8 cellular contexts compared by ENCODE assay signal in the genomic region with DNA sequence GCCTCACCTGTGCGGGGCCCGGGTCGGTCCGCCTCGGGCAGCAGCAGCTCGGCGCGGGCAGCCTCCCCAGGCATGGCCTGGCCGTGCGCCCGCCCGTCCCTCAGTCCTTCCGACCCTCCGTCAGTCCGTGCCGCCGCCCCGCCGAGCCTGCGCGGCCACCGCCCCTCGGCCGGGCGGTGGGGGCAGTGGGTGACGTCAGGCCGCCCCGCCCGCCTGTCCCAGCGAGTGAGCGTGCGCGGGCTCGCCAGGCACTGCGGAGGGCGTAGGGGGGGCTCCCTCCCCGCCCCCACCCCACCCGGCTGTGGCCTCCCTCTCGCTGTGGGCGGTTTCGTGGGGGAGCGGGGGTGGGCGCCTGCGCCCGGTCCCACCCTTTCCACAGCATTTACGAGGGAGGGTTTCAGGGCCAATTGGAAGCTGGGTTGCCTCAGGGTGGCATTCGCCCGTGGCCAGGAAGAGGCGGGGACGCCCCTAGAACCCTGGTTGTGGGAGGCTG. TPM values are rescaled to one million over a fixed set of nuclear protein-coding genes. Genes with fewer than 3 reads are reported as not detected.
DNase-seq lines count a peak whose midpoint lies in the region; TF ChIP-seq lines count a peak whose summit lies in the region.

A gene with protein sequence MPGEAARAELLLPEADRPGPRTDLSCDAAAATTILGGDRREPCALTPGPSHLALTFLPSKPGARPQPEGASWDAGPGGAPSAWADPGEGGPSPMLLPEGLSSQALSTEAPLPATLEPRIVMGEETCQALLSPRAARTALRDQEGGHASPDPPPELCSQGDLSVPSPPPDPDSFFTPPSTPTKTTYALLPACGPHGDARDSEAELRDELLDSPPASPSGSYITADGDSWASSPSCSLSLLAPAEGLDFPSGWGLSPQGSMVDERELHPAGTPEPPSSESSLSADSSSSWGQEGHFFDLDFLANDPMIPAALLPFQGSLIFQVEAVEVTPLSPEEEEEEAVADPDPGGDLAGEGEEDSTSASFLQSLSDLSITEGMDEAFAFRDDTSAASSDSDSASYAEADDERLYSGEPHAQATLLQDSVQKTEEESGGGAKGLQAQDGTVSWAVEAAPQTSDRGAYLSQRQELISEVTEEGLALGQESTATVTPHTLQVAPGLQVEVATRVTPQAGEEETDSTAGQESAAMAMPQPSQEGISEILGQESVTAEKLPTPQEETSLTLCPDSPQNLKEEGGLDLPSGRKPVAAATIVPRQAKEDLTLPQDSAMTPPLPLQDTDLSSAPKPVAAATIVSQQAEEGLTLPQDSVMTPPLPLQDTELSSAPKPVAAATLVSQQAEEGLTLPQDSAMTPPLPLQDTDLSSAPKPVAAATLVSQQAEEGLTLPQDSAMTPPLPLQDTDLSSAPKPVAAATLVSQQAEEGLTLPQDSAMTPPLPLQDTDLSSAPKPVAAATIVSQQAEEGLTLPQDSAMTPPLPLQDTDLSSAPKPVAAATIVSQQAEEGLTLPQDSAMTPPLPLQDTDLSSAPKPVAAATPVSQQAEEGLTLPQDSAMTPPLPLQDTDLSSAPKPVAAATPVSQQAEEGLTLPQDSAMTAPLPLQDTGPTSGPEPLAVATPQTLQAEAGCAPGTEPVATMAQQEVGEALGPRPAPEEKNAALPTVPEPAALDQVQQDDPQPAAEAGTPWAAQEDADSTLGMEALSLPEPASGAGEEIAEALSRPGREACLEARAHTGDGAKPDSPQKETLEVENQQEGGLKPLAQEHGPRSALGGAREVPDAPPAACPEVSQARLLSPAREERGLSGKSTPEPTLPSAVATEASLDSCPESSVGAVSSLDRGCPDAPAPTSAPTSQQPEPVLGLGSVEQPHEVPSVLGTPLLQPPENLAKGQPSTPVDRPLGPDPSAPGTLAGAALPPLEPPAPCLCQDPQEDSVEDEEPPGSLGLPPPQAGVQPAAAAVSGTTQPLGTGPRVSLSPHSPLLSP (N-terminal part only) (minus strand): TSS at position 149 of the 493 bp plus-strand sequence. CDS start 75 bp downstream, at position 74.

- no peak for TF ChIP-seq POLR2A in esophagus muscularis mucosa (IDR thresholded peaks at IDR 0.05; ENCODE audit: low read depth)

- H3K4me1 ChIP-seq in esophagus muscularis mucosa (peaks cover 5 to 24% (median 22%) of the 10 kb centered on the region in 4 donors), muscle layer of colon (ENCODE audit: insufficient read depth, low read length) (peaks cover 4% of the 10 kb centered on the region), urinary bladder (ENCODE audit: insufficient read depth) (no peaks in the 10 kb centered on the region)

- H3K27me3 ChIP-seq in WERI-Rb-1 (ENCODE audit: insufficient read depth, low read depth, severe bottlenecking), result no peaks in the 10 kb centered on the region
- no peaks in the 10 kb centered on the region for H3K27me3 ChIP-seq in esophagus muscularis mucosa
- H3K27me3 ChIP-seq in muscle layer of colon (ENCODE audit: control insufficient read depth in 1 of 2, insufficient read depth in 2 of 2, low read length in 2 of 2), result no peaks in the 10 kb centered on the region

- H3K9me3 ChIP-seq in WERI-Rb-1 (ENCODE audit: severe bottlenecking) (no peaks in the 10 kb centered on the region), esophagus muscularis mucosa (peaks cover 0 to 5% (median 0%) of the 10 kb centered on the region in 4 donors), muscle layer of colon (ENCODE audit: low read length) (no peaks in the 10 kb centered on the region)

- CTCF ChIA-PET in GM10248 (lab: Yijun Ruan, JAX), result interaction anchor here (1.3 kb wide), 1 partner anchor 47 kb away, joined by 3 read pairs; no protein-coding TSS in a partner anchor

- H3K4me3 ChIP-seq in WERI-Rb-1 (ENCODE audit: low read depth, low read length), result peak within 1 kb of the TSS; percentile 60
- peak within 1 kb of the TSS; percentile 68 to 81 (median 76) for H3K4me3 ChIP-seq in esophagus muscularis mucosa
- H3K4me3 ChIP-seq in muscle layer of colon (ENCODE audit: low read depth in 1 of 2, low read length in 2 of 2), result peak within 1 kb of the TSS; percentile 58 to 62
- H3K4me3 ChIP-seq in urinary bladder (ENCODE audit: low read depth, low read length), result peak within 1 kb of the TSS; percentile 59

- intact Hi-C loops in esophagus muscularis mucosa (cut with DNase I), result loop anchor here (10.0 kb wide), 1 partner anchor 84 kb away; a partner anchor contains a TSS

- H3K36me3 ChIP-seq in WERI-Rb-1 (peaks cover 8% of the 10 kb centered on the region; the same call in 1 of the 2 replicates), esophagus muscularis mucosa (peaks cover 0 to 13% (median 5%) of the 10 kb centered on the region in 4 donors), muscle layer of colon (ENCODE audit: insufficient read depth, low read length) (peaks cover 6% of the 10 kb centered on the region), urinary bladder (ENCODE audit: insufficient read depth) (no peaks in the 10 kb centered on the region)

- no peak for TF ChIP-seq EP300 in esophagus muscularis mucosa (IDR thresholded peaks at IDR 0.05)

- TF ChIP-seq CTCF in WERI-Rb-1 (IDR thresholded peaks at IDR 0.05; ENCODE audit: low read depth, low read length), result no peak
- no peak for TF ChIP-seq CTCF in esophagus muscularis mucosa (IDR thresholded peaks at IDR 0.05)
- no peak for TF ChIP-seq CTCF in GM10248 (IDR thresholded peaks at IDR 0.05; ENCODE audit: control extremely low read depth, extremely low read depth, low read depth, missing control alignments)

- DNase-seq in activated CD8-positive, alpha-beta memory T cell treated with anti-CD3 and anti-CD28 coated beads, Interleukin-2, amount 50 U/mL, for 4 hours, result peak; percentile 51
- no peak for DNase-seq in activated CD8-positive, alpha-beta memory T cell treated with anti-CD3 and anti-CD28 coated beads, Interleukin-2, amount 50 U/mL, for 48 hours
- DNase-seq in WERI-Rb-1 (peak; percentile 54), esophagus muscularis mucosa (ENCODE audit: extremely low spot score) (no peak), AML-193 (lab: John Stamatoyannopoulos, UW) (no peak), GM10248 (ENCODE audit: extremely low spot score) (no peak)

- 0% methylated on average over 16 of the region's 50 CpGs for WGBS in esophagus muscularis mucosa
- under 1% methylated on average over 50 of the region's 50 CpGs for WGBS in urinary bladder

- POLR2A ChIA-PET in GM10248 (lab: Yijun Ruan, JAX), result interaction anchor here (0.5 kb wide), 1 partner anchor 350 kb away, joined by 3 read pairs; no protein-coding TSS in a partner anchor

- H3K27ac ChIP-seq in WERI-Rb-1, result peak within 1 kb of the TSS; percentile 34; the same call in 1 of the 2 replicates
- peak within 1 kb of the TSS; percentile 84 to 88 (median 86) for H3K27ac ChIP-seq in esophagus muscularis mucosa (replicated peaks in 1 of 4)
- peak within 1 kb of the TSS; percentile 52 for H3K27ac ChIP-seq in muscle layer of colon (ENCODE audit: low read depth, low read length)
- no peak within 1 kb of the TSS for H3K27ac ChIP-seq in urinary bladder (ENCODE audit: low read depth)

- H3K9ac ChIP-seq in muscle layer of colon (ENCODE audit: low read length), result peak within 1 kb of the TSS; percentile 27

RNA-seq across cellular contexts. Expression of the gene that starts here (rescaled TPM):
- 10 to 100 TPM in 2 of 4 donors, 1 to 10 TPM in 2; 7.3 to 15.5 (median 10.8) TPM for total RNA-seq in esophagus muscularis mucosa
- 1.9 TPM for total RNA-seq in urinary bladder
- polyA plus RNA-seq in urinary bladder, result 7.7 TPM

Comparison
In these comparisons a context has a peak if more than half of its experiments do, and no peak if none do; other contexts are left out.
1. DNase-seq: peak in activated CD8-positive, alpha-beta memory T cell treated with anti-CD3 and anti-CD28 coated beads, Interleukin-2, amount 50 U/mL, for 4 hours (single experiment) and WERI-Rb-1 (single experiment); none in activated CD8-positive, alpha-beta memory T cell treated with anti-CD3 and anti-CD28 coated beads, Interleukin-2, amount 50 U/mL, for 48 hours (single experiment), esophagus muscularis mucosa (single experiment), AML-193 (0 of 2) and GM10248 (single experiment).
2. Peak in every context shown above with its lines, with median percentiles within 50 percentile points of each other: H3K4me3 ChIP-seq.